Comparison of ENCODE assay signal across 11 cellular contexts in genomic region chr22:37501176-37501609, GRCh38. TPM values are rescaled to one million over a fixed set of nuclear protein-coding genes. Genes with fewer than 3 reads are reported as not detected.
A peak's percentile ranks its signal among the peaks of the same experiment; 100 is the strongest.
DNase-seq lines count a peak whose midpoint lies in the region; ATAC-seq and TF ChIP-seq lines count a peak whose summit lies in the region.
"Had no signal": no experiment of that assay in that cellular context is flagged by ENCODE, and none has a peak within 500 bp of the region (broad histone marks: within the 10 kb centered on the region; RNA-seq: fewer than 3 reads in every experiment).

No MANE protein-coding gene starts in this region.

- DNase-seq in H7 (peak; percentile 72), body of pancreas (peak; percentile 35 to 46 (median 42)), kidney glomerular epithelial cell (lab: John Stamatoyannopoulos, UW) (peak; percentile 30), prostate gland (ENCODE audit: low spot score) (no peak)
- DNase-seq in stimulated activated naive CD8-positive, alpha-beta T cell treated with anti-CD3 and anti-CD28 coated beads, Interleukin-15, Interleukin-2, amounts not matched to agents 100 U/mL and 50 U/mL, for 24 hours, result no peak
- DNase-seq in stimulated activated naive CD4-positive, alpha-beta T cell (lab: John Stamatoyannopoulos, UW), result no peak
- DNase-seq: NCI-H345; stimulated activated CD4-positive, alpha-beta T cell treated with anti-CD3 and anti-CD28 coated beads, Interleukin-4, amount 100 ng/mL, for 1 hour had no signal

- TF ChIP-seq CTCF in body of pancreas (IDR thresholded peaks at IDR 0.05) (no peak), prostate gland (IDR thresholded peaks at IDR 0.05) (no peak)

- H3K27me3 ChIP-seq in H7 (ENCODE audit: control insufficient read depth, insufficient read depth, low read length), result no peaks in the 10 kb centered on the region
- no peaks in the 10 kb centered on the region for H3K27me3 ChIP-seq in body of pancreas
- H3K27me3 ChIP-seq in prostate gland (replicated peaks; ENCODE audit: insufficient read depth), result no peaks in the 10 kb centered on the region

- 15 to 19% methylated on average over 3 to 14 of the region's 15 CpGs for WGBS in body of pancreas, 2 donors
- WGBS in prostate gland, result 48% methylated on average over 14 of the region's 15 CpGs

- intact Hi-C loops in body of pancreas (cut with DNase I), result no loop called here
- intact Hi-C loops in prostate gland (cut with DNase I), result no loop called here

- H3K9me3 ChIP-seq in body of pancreas (no peaks in the 10 kb centered on the region), prostate gland (no peaks in the 10 kb centered on the region)

- H3K36me3 ChIP-seq in H7 (replicated peaks; ENCODE audit: control insufficient read depth, insufficient read depth, low read length) (no peaks in the 10 kb centered on the region; the same call in 1 of the 2 replicates), body of pancreas (replicated peaks in 1 of 2; ENCODE audit: insufficient read depth in 1 of 2, low read depth in 2 of 2) (peaks cover 0 to 2% of the 10 kb centered on the region in 2 donors), prostate gland (no peaks in the 10 kb centered on the region)

- TF ChIP-seq POLR2A in body of pancreas (IDR thresholded peaks at IDR 0.05) (no peak), prostate gland (IDR thresholded peaks at IDR 0.05) (no peak)

- ATAC-seq in body of pancreas (peak; percentile 0), GM18861 (IDR thresholded peaks at IDR 0.05; ENCODE audit: unreplicated experiment) (no peak), GM21529 (IDR thresholded peaks at IDR 0.05; ENCODE audit: unreplicated experiment) (no peak)
- no peak for ATAC-seq in stimulated activated naive CD8-positive, alpha-beta T cell treated with anti-CD3 and anti-CD28 coated beads, Interleukin-15, Interleukin-2, amounts not matched to agents 100 U/mL and 50 U/mL, for 24 hours

- H3K27ac ChIP-seq in body of pancreas (peak overlapping the region; percentile 88 to 95 (median 93)), prostate gland (peak overlapping the region; percentile 76 to 80)
- H3K27ac ChIP-seq: KMS-11 had no signal

- H3K4me1 ChIP-seq in body of pancreas (peaks cover 70% of the 10 kb centered on the region), prostate gland (replicated peaks) (peaks cover 19% of the 10 kb centered on the region)

- H3K4me3 ChIP-seq in H7 (ENCODE audit: insufficient read depth, low read depth, low read length) (no peak overlapping the region), body of pancreas (no peak overlapping the region), prostate gland (no peak overlapping the region)

RNA-seq across cellular contexts. Expression of gene MFNG, which starts 15.0 kb away (rescaled TPM):
- 1.3 and 5.1 TPM in 2 replicates for total RNA-seq in H7 (2014; rRNA removed; shearing (Covaris generic))
- total RNA-seq in body of pancreas, result 1 to 10 TPM; 3.0 to 7.3 TPM
- total RNA-seq in prostate gland, result 1 to 10 TPM; 4.4 to 7.3 TPM

RNA-seq across cellular contexts. Expression of gene CARD10, which starts 18.0 kb away (rescaled TPM):
- total RNA-seq in H7 (2014; rRNA removed; shearing (Covaris generic)), result 16.5 and 18.4 TPM in 2 replicates
- total RNA-seq in body of pancreas (10 to 100 TPM; 17.4 to 28.7 TPM), prostate gland (10 to 100 TPM; 14.2 to 70.7 TPM)

RNA-seq across cellular contexts. Expression of gene CDC42EP1, which starts 59.1 kb away (rescaled TPM):
- total RNA-seq in H7 (2014; rRNA removed; shearing (Covaris generic)), result 13.3 and 22.5 TPM in 2 replicates
- total RNA-seq in body of pancreas (10 to 100 TPM; 73.2 to 84.7 TPM), prostate gland (10 to 100 TPM; 28.6 to 97.0 TPM)

Comparison
In these comparisons a context has a peak if more than half of its experiments do, and no peak if none do; other contexts are left out.
1. DNase-seq: peak in H7 (single experiment), body of pancreas (4 of 4) and kidney glomerular epithelial cell (single experiment); none in prostate gland (single experiment), stimulated activated naive CD8-positive, alpha-beta T cell treated with anti-CD3 and anti-CD28 coated beads, Interleukin-15, Interleukin-2, amounts not matched to agents 100 U/mL and 50 U/mL, for 24 hours (single experiment) and stimulated activated naive CD4-positive, alpha-beta T cell (0 of 6).